In the genomic region with DNA sequence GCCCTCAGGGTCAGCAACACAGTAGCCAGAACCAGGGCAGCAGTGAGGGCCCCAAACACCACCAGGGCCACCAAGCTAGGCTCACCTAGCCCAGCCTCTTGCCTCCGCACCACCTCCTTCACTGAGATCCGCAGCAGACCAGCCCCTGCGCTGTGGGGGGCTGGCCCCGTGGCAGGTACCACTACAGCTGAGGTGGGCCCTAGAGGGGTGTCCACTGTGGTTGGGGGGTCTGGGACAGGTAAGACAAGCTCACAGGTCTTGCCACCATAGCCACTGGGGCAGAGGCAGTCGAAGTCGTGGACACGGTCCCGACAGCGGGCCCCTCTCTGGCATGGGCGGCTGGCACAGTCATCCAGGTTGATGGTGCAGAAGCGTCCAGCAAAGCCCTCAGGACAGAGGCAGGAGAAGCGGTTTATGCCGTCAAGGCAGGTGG, we compare ENCODE assay signal across 31 cellular contexts. TPM values are rescaled to one million over a fixed set of nuclear protein-coding genes. Genes with fewer than 3 reads are reported as not detected.
"Had no signal": no experiment of that assay in that cellular context is flagged by ENCODE, and none has a peak within 500 bp of the region (broad histone marks: within the 10 kb centered on the region; RNA-seq: fewer than 3 reads in every experiment).

No MANE protein-coding gene starts in this region.

- H3K27ac Mint-ChIP-seq: activated CD4-positive, alpha-beta memory T cell treated with anti-CD3 and anti-CD28 coated beads for 36 hours; activated CD4-positive, alpha-beta T cell treated with anti-CD3 and anti-CD28 coated beads for 36 hours; activated CD4-positive, alpha-beta T cell treated with anti-CD3 and anti-CD28 coated beads, Interleukin-2, amount 10 ng/mL, durations not matched to agents 24 days and 14 days; activated CD8-positive, alpha-beta memory T cell treated with anti-CD3 and anti-CD28 coated beads, Interleukin-2, amount 10 ng/mL, durations not matched to agents 7 days and 5 days; activated CD8-positive, alpha-beta T cell treated with anti-CD3 and anti-CD28 coated beads, Interleukin-2, amount 10 ng/mL, durations not matched to agents 7 days and 5 days; activated naive CD4-positive, alpha-beta T cell treated with anti-CD3 and anti-CD28 coated beads, Interleukin-2, amount 10 ng/mL, durations not matched to agents 7 days and 5 days; activated naive CD8-positive, alpha-beta T cell treated with anti-CD3 and anti-CD28 coated beads, Interleukin-2, amount 10 ng/mL, durations not matched to agents 7 days and 5 days; activated T-cell treated with anti-CD3 and anti-CD28 coated beads, Interleukin-2, amount 50 U/mL, for 72 hours; dendritic cell treated with granulocyte-macrophage colony-stimulating factor and Interleukin-4, amounts not matched to agents 40 ng/mL and 50 ng/mL, for 4 days; endodermal cell had no signal

- H3K27me3 Mint-ChIP-seq: central memory CD8-positive, alpha-beta T cell had no signal

- DNase-seq: activated CD4-positive, alpha-beta memory T cell treated with anti-CD3 and anti-CD28 coated beads for 36 hours; activated CD4-positive, alpha-beta T cell treated with anti-CD3 and anti-CD28 coated beads for 36 hours; activated CD4-positive, alpha-beta T cell treated with anti-CD3 and anti-CD28 coated beads, Interleukin-2, amount 10 ng/mL, durations not matched to agents 24 days and 14 days; activated CD4-positive, CD25-positive, alpha-beta regulatory T cell; activated CD4-positive, CD25-positive, alpha-beta regulatory T cell treated with anti-CD3 and anti-CD28 coated beads, Interleukin-2, amount 50 U/mL, for 72 hours; activated CD8-positive, alpha-beta memory T cell treated with anti-CD3 and anti-CD28 coated beads, Interleukin-2, amount 10 ng/mL, durations not matched to agents 7 days and 5 days; activated CD8-positive, alpha-beta memory T cell treated with anti-CD3 and anti-CD28 coated beads, Interleukin-2, amount 50 U/mL, for 4 hours; activated CD8-positive, alpha-beta T cell treated with anti-CD3 and anti-CD28 coated beads, Interleukin-2, amount 10 ng/mL, durations not matched to agents 7 days and 5 days; activated gamma-delta T cell; activated naive CD4-positive, alpha-beta T cell; activated naive CD4-positive, alpha-beta T cell treated with anti-CD3 and anti-CD28 coated beads, Interleukin-2, amount 10 ng/mL, durations not matched to agents 7 days and 5 days; activated naive CD8-positive, alpha-beta T cell treated with anti-CD3 and anti-CD28 coated beads, Interleukin-2, amount 10 ng/mL, durations not matched to agents 7 days and 5 days; activated T-cell treated with anti-CD3 and anti-CD28 coated beads, Interleukin-2, amount 50 U/mL, for 1 hour; activated T-cell treated with anti-CD3 and anti-CD28 coated beads, Interleukin-2, amount 50 U/mL, for 72 hours; dorsolateral prefrontal cortex; effector memory CD4-positive, alpha-beta T cell; endodermal cell; foreskin keratinocyte; gastrocnemius medialis; glutamatergic neuron; heart right ventricle; T-helper 1 cell; T-helper 2 cell had no signal

- H3K4me1 ChIP-seq: foreskin keratinocyte had no signal

- ATAC-seq: activated CD4-positive, alpha-beta T cell treated with anti-CD3 and anti-CD28 coated beads for 36 hours; activated CD8-positive, alpha-beta memory T cell treated with anti-CD3 and anti-CD28 coated beads, Interleukin-2, amount 10 ng/mL, durations not matched to agents 7 days and 5 days; activated CD8-positive, alpha-beta T cell treated with anti-CD3 and anti-CD28 coated beads, Interleukin-2, amount 10 ng/mL, durations not matched to agents 7 days and 5 days; activated naive CD4-positive, alpha-beta T cell treated with anti-CD3 and anti-CD28 coated beads, Interleukin-2, amount 50 U/mL, for 72 hours; activated T-cell treated with anti-CD3 and anti-CD28 coated beads, Interleukin-2, amount 50 U/mL, for 72 hours; esophagus mucosa; foreskin keratinocyte; gastrocnemius medialis had no signal

- H3K4me3 ChIP-seq: ascending aorta, coronary artery, dorsolateral prefrontal cortex, gastrocnemius medialis, heart right ventricle had no signal

- H3K27me3 ChIP-seq: dorsolateral prefrontal cortex, foreskin keratinocyte had no signal

- H3K4me3 Mint-ChIP-seq: activated CD4-positive, alpha-beta memory T cell treated with anti-CD3 and anti-CD28 coated beads for 36 hours; activated CD4-positive, alpha-beta T cell treated with anti-CD3 and anti-CD28 coated beads for 36 hours; activated CD4-positive, alpha-beta T cell treated with anti-CD3 and anti-CD28 coated beads, Interleukin-2, amount 10 ng/mL, durations not matched to agents 24 days and 14 days; activated CD8-positive, alpha-beta memory T cell treated with anti-CD3 and anti-CD28 coated beads, Interleukin-2, amount 10 ng/mL, durations not matched to agents 7 days and 5 days; activated CD8-positive, alpha-beta T cell treated with anti-CD3 and anti-CD28 coated beads, Interleukin-2, amount 10 ng/mL, durations not matched to agents 7 days and 5 days; activated naive CD4-positive, alpha-beta T cell treated with anti-CD3 and anti-CD28 coated beads, Interleukin-2, amount 10 ng/mL, durations not matched to agents 7 days and 5 days; activated naive CD8-positive, alpha-beta T cell treated with anti-CD3 and anti-CD28 coated beads, Interleukin-2, amount 10 ng/mL, durations not matched to agents 7 days and 5 days; activated T-cell treated with anti-CD3 and anti-CD28 coated beads, Interleukin-2, amount 50 U/mL, for 72 hours; brain; central memory CD8-positive, alpha-beta T cell; dendritic cell treated with granulocyte-macrophage colony-stimulating factor and Interleukin-4, amounts not matched to agents 40 ng/mL and 50 ng/mL, for 4 days; endodermal cell had no signal

- H3K9me3 Mint-ChIP-seq: activated CD4-positive, alpha-beta memory T cell treated with anti-CD3 and anti-CD28 coated beads for 36 hours; activated CD4-positive, alpha-beta T cell treated with anti-CD3 and anti-CD28 coated beads, Interleukin-2, amount 10 ng/mL, durations not matched to agents 24 days and 14 days; activated naive CD4-positive, alpha-beta T cell treated with anti-CD3 and anti-CD28 coated beads, Interleukin-2, amount 10 ng/mL, durations not matched to agents 7 days and 5 days; activated naive CD4-positive, alpha-beta T cell treated with anti-CD3 and anti-CD28 coated beads, Interleukin-2, amount 50 U/mL, for 72 hours; activated naive CD8-positive, alpha-beta T cell treated with anti-CD3 and anti-CD28 coated beads, Interleukin-2, amount 10 ng/mL, durations not matched to agents 7 days and 5 days; activated T-cell treated with anti-CD3 and anti-CD28 coated beads, Interleukin-2, amount 50 U/mL, for 72 hours; brain; central memory CD8-positive, alpha-beta T cell; dendritic cell treated with granulocyte-macrophage colony-stimulating factor and Interleukin-4, amounts not matched to agents 40 ng/mL and 50 ng/mL, for 4 days; endodermal cell had no signal

- H3K36me3 Mint-ChIP-seq: activated naive CD4-positive, alpha-beta T cell treated with anti-CD3 and anti-CD28 coated beads, Interleukin-2, amount 50 U/mL, for 72 hours had no signal

- H3K27ac ChIP-seq: ascending aorta, coronary artery, dorsolateral prefrontal cortex, foreskin keratinocyte, gastrocnemius medialis had no signal

- H3K9me3 ChIP-seq: ascending aorta, gastrocnemius medialis, heart right ventricle had no signal

RNA-seq across cellular contexts. Expression of a gene that starts 4.6 kb away (rescaled TPM):
- total RNA-seq: activated CD8-positive, alpha-beta memory T cell treated with anti-CD3 and anti-CD28 coated beads, Interleukin-2, amount 10 ng/mL, durations not matched to agents 7 days and 5 days; activated CD8-positive, alpha-beta T cell treated with anti-CD3 and anti-CD28 coated beads, Interleukin-2, amount 10 ng/mL, durations not matched to agents 7 days and 5 days; ascending aorta; endodermal cell had no signal

RNA-seq across cellular contexts. Expression of a gene that starts 59.4 kb away (rescaled TPM):
- total RNA-seq: ascending aorta, epithelial cell of proximal tubule, gastrocnemius medialis had no signal
